ENCODE assay signal across 12 cellular contexts in genomic region chr12:92898755-92899154, GRCh38. TPM values are rescaled to one million over a fixed set of nuclear protein-coding genes. Genes with fewer than 3 reads are reported as not detected.
DNase-seq lines count a peak whose midpoint lies in the region; ATAC-seq and TF ChIP-seq lines count a peak whose summit lies in the region.
"Had no signal": no experiment of that assay in that cellular context is flagged by ENCODE, and none has a peak within 500 bp of the region (broad histone marks: within the 10 kb centered on the region; RNA-seq: fewer than 3 reads in every experiment).

No MANE protein-coding gene starts in this region.

- H3K27me3 Mint-ChIP-seq in T-cell: no peaks in the 10 kb centered on the region
- H3K27me3 Mint-ChIP-seq: stimulated activated naive B cell treated with anti-CD40 and anti-IgM and Interleukin-4, amounts not matched to agents 10 μg/mL and 1 μg/mL and 100 μg/mL, for 72 hours had no signal

- DNase-seq in T-cell: no peak
- no peak for DNase-seq in right cardiac atrium
- no peak for DNase-seq in stomach
- DNase-seq in SIG-M5 (lab: John Stamatoyannopoulos, UW): no peak
- no peak for DNase-seq in activated gamma-delta T cell (lab: John Stamatoyannopoulos, UW)
- DNase-seq: activated CD4-positive, alpha-beta T cell treated with anti-CD3 and anti-CD28 coated beads for 4 hours; GF-D8; OCI-M1; stimulated activated naive B cell treated with anti-CD40 and anti-IgM and Interleukin-4, amounts not matched to agents 10 μg/mL and 1 μg/mL and 100 μg/mL, for 72 hours had no signal

- H3K9me3 ChIP-seq in right cardiac atrium (ENCODE audit: control insufficient read depth, low read length): no peaks in the 10 kb centered on the region
- H3K9me3 ChIP-seq in stomach: no peaks in the 10 kb centered on the region

- H3K27me3 ChIP-seq in right cardiac atrium (ENCODE audit: control insufficient read depth, insufficient read depth): no peaks in the 10 kb centered on the region
- H3K27me3 ChIP-seq in stomach: no peaks in the 10 kb centered on the region

- CTCF ChIA-PET in T-cell (lab: Charles Lee): interaction anchor here in 1 of 2 donors (0.5 to 1.0 kb wide), 3 partner anchors 9 to 1921 kb away, joined by 4 to 8 read pairs (median 6); no protein-coding TSS in a partner anchor

- POLR2A ChIA-PET in T-cell (lab: Charles Lee): interaction anchor here (0.6 kb wide), 2 partner anchors 93 to 462 kb away, joined by 3 to 4 read pairs; no protein-coding TSS in a partner anchor

- H3K36me3 Mint-ChIP-seq in T-cell: peaks cover 18% of the 10 kb centered on the region

- peak; percentile 59 for ATAC-seq in GM21529 (IDR thresholded peaks at IDR 0.05; ENCODE audit: unreplicated experiment)
- ATAC-seq in T-cell (replicated peaks in 1 of 4): peak in 2 of 4 experiments; percentile 45 to 60
- no peak for ATAC-seq in right cardiac atrium
- no peak for ATAC-seq in HG03108 (IDR thresholded peaks at IDR 0.05; ENCODE audit: unreplicated experiment)
- no peak for ATAC-seq in GM18517 (IDR thresholded peaks at IDR 0.05; ENCODE audit: unreplicated experiment)

- peak overlapping the region; percentile 64 to 70 for H3K27ac Mint-ChIP-seq in T-cell
- H3K27ac Mint-ChIP-seq: stimulated activated naive B cell treated with anti-CD40 and anti-IgM and Interleukin-4, amounts not matched to agents 10 μg/mL and 1 μg/mL and 100 μg/mL, for 72 hours had no signal

- H3K9me3 Mint-ChIP-seq in T-cell: no peaks in the 10 kb centered on the region

- H3K4me3 ChIP-seq in right cardiac atrium (ENCODE audit: low read length) (no peak overlapping the region), stomach (no peak overlapping the region)

- H3K36me3 ChIP-seq in stomach: peaks cover 0 to 5% (median 0%) of the 10 kb centered on the region in 4 donors

- H3K27ac ChIP-seq in right cardiac atrium (ENCODE audit: low read length): peak overlapping the region; percentile 88
- peak overlapping the region in 4 of 5 donors; percentile 66 to 83 (median 78) for H3K27ac ChIP-seq in stomach

- TF ChIP-seq EP300 in stomach (IDR thresholded peaks at IDR 0.05): no peak

- H3K4me3 Mint-ChIP-seq in T-cell: no peak overlapping the region
- H3K4me3 Mint-ChIP-seq: stimulated activated naive B cell treated with anti-CD40 and anti-IgM and Interleukin-4, amounts not matched to agents 10 μg/mL and 1 μg/mL and 100 μg/mL, for 72 hours had no signal

- intact Hi-C loops in right cardiac atrium (cut with DNase I) (no loop called here), stomach (cut with DNase I; ENCODE audit: low total_unique reads) (no loop called here)

- peaks cover 2% of the 10 kb centered on the region for H3K4me1 ChIP-seq in right cardiac atrium (ENCODE audit: control insufficient read depth, insufficient read depth, low read length)
- H3K4me1 ChIP-seq in stomach: peaks cover 0 to 34% (median 11%) of the 10 kb centered on the region in 4 donors

- H3K4me1 Mint-ChIP-seq in T-cell: peaks cover 30 to 36% (median 36%) of the 10 kb centered on the region in 3 donors

- no peak for TF ChIP-seq CTCF in stomach (IDR thresholded peaks at IDR 0.05)

- TF ChIP-seq POLR2A in stomach (IDR thresholded peaks at IDR 0.05): no peak

RNA-seq across cellular contexts. Expression of gene EEA1, which starts 30.3 kb away (rescaled TPM):
- total RNA-seq in T-cell (10 to 100 TPM; 21.4 to 29.5 (median 23.5) TPM), right cardiac atrium (10 to 100 TPM; 21.6 to 27.2 (median 24.3) TPM), stomach (10 to 100 TPM in 4 of 5 donors, 1 to 10 TPM in 1; 8.2 to 24.2 (median 17.4) TPM)
- polyA plus RNA-seq in right cardiac atrium (4.2 TPM), stomach (1 to 10 TPM; 2.0 to 4.3 (median 3.6) TPM)
